11 cellular contexts compared by ENCODE assay signal in the genomic region with DNA sequence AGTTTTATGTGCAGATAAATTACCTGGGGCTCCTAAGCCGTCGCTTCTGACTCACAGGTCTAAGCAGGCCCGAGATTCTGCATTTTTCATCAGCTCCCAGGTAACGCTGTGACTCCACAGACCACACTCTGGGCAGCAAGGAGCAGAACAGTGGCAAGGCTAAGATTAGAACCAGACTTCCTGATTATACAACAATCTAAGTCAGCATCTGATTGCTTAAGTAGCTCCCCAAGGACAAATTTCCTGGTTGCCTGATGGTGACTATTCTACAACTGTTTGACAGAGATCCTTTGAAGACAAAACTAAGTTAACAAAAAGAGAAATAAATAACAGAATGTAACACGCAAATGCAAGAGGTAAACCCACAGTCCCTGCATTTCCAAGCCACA.
A peak's percentile ranks its signal among the peaks of the same experiment; 100 is the strongest.
DNase-seq lines count a peak whose midpoint lies in the region; ATAC-seq, FAIRE-seq and TF ChIP-seq lines count a peak whose summit lies in the region.
"Had no signal": no experiment of that assay in that cellular context is flagged by ENCODE, and none has a peak within 500 bp of the region (broad histone marks: within the 10 kb centered on the region; RNA-seq: fewer than 3 reads in every experiment).

No MANE protein-coding gene starts in this region.

- peak overlapping the region; percentile 41 to 59 for H3K4me3 Mint-ChIP-seq in effector memory CD8-positive, alpha-beta T cell
- H3K4me3 Mint-ChIP-seq: activated naive CD4-positive, alpha-beta T cell treated with anti-CD3 and anti-CD28 coated beads, Interleukin-2, amount 10 ng/mL, durations not matched to agents 7 days and 5 days had no signal

- CTCF ChIA-PET in A673 (lab: Charles Lee) = no interaction called here

- H3K9ac ChIP-seq in muscle layer of colon (ENCODE audit: low read length) = no peak overlapping the region

- H3K27me3 Mint-ChIP-seq in effector memory CD8-positive, alpha-beta T cell = no peaks in the 10 kb centered on the region
- H3K27me3 Mint-ChIP-seq: activated naive CD4-positive, alpha-beta T cell treated with anti-CD3 and anti-CD28 coated beads, Interleukin-2, amount 10 ng/mL, durations not matched to agents 7 days and 5 days had no signal

- H3K4me3 ChIP-seq in A673 (ENCODE audit: low read depth, low read length, poor library complexity, severe bottlenecking) (no peak overlapping the region), muscle layer of colon (ENCODE audit: low read depth in 1 of 2, low read length in 2 of 2) (no peak overlapping the region)
- H3K4me3 ChIP-seq: ovary had no signal

- H3K27ac ChIP-seq in A673 (ENCODE audit: low read depth, low read length, poor library complexity, severe bottlenecking) (no peak overlapping the region), muscle layer of colon (ENCODE audit: low read depth, low read length) (peak overlapping the region; percentile 46)

- POLR2A ChIA-PET in A673 (lab: Charles Lee; ENCODE audit: low non-redundant PET) = interaction anchor here (0.6 kb wide), 1 partner anchor 685 kb away, joined by 3 read pairs; no protein-coding TSS in a partner anchor

- FAIRE-seq in GM12892 (lab: Jason Lieb, UNC) = no peak

- DNase-seq in A673 (ENCODE audit: low spot score) (peak; percentile 51), M059J (ENCODE audit: low read depth) (peak; percentile 86), SHP77 (lab: John Stamatoyannopoulos, UW) (no peak), NCI-H345 (lab: John Stamatoyannopoulos, UW) (no peak), GM12892 (ENCODE audit: insufficient read length) (no peak)
- no peak for DNase-seq in effector memory CD8-positive, alpha-beta T cell
- DNase-seq in central memory CD4-positive, alpha-beta T cell = no peak
- DNase-seq: activated naive CD4-positive, alpha-beta T cell treated with anti-CD3 and anti-CD28 coated beads, Interleukin-2, amount 10 ng/mL, durations not matched to agents 7 days and 5 days; NCI-H748 treated with DMSO at 0.1 percent for 48 hours had no signal

- no peak for ATAC-seq in effector memory CD8-positive, alpha-beta T cell (replicated peaks)

- no TSS peak for BruUV-seq in A673 (replicated peaks; lab: Mats Ljungman, UMichigan)

- H3K36me3 ChIP-seq in A673 (ENCODE audit: insufficient read depth, low read length, poor library complexity, severe bottlenecking) = no peaks in the 10 kb centered on the region
- peaks cover 2% of the 10 kb centered on the region for H3K36me3 ChIP-seq in muscle layer of colon (ENCODE audit: insufficient read depth, low read length)
- H3K36me3 ChIP-seq: ovary had no signal

- no peaks in the 10 kb centered on the region for H3K27me3 ChIP-seq in A673 (replicated peaks; ENCODE audit: insufficient read depth, low read depth, low read length, poor library complexity)
- no peaks in the 10 kb centered on the region for H3K27me3 ChIP-seq in muscle layer of colon (ENCODE audit: control insufficient read depth in 1 of 2, insufficient read depth in 2 of 2, low read length in 2 of 2)
- H3K27me3 ChIP-seq: ovary had no signal

- no peak for TF ChIP-seq CTCF in A673 (conservative IDR thresholded peaks at IDR 0.05; ENCODE audit: low read depth, low read length)

- TF ChIP-seq POLR2A in GM12892 (IDR thresholded peaks at IDR 0.05; ENCODE audit: low read depth, low read length) = no peak

- H3K4me1 Mint-ChIP-seq in effector memory CD8-positive, alpha-beta T cell (ENCODE audit: low read depth in 2 of 2) = peaks cover 40 to 49% of the 10 kb centered on the region in 2 donors

- peak overlapping the region; percentile 90 to 97 for H3K27ac Mint-ChIP-seq in effector memory CD8-positive, alpha-beta T cell

- intact Hi-C loops in A673 (cut with micrococcal nuclease; ENCODE audit: unreplicated experiment) = no loop called here

- H3K4me1 ChIP-seq in A673 (ENCODE audit: insufficient read depth, low read length, poor library complexity, severe bottlenecking) (peaks cover 20% of the 10 kb centered on the region), muscle layer of colon (ENCODE audit: insufficient read depth, low read length) (peaks cover 54% of the 10 kb centered on the region)

- H3K9me3 ChIP-seq in A673 (ENCODE audit: low read depth, low read length, poor library complexity, severe bottlenecking) = no peaks in the 10 kb centered on the region
- H3K9me3 ChIP-seq in muscle layer of colon (ENCODE audit: low read length) = no peaks in the 10 kb centered on the region
- H3K9me3 ChIP-seq: ovary had no signal

- H3K36me3 Mint-ChIP-seq in effector memory CD8-positive, alpha-beta T cell (ENCODE audit: insufficient read depth) = peaks cover 7% of the 10 kb centered on the region

- no peaks in the 10 kb centered on the region for H3K9me3 Mint-ChIP-seq in effector memory CD8-positive, alpha-beta T cell
- H3K9me3 Mint-ChIP-seq: activated naive CD4-positive, alpha-beta T cell treated with anti-CD3 and anti-CD28 coated beads, Interleukin-2, amount 10 ng/mL, durations not matched to agents 7 days and 5 days had no signal

Comparison
In these comparisons a context has a peak if more than half of its experiments do, and no peak if none do; other contexts are left out.
1. DNase-seq: peak in A673 (single experiment) and M059J (single experiment); none in effector memory CD8-positive, alpha-beta T cell (0 of 3), central memory CD4-positive, alpha-beta T cell (single experiment), SHP77 (0 of 2), NCI-H345 (single experiment) and GM12892 (single experiment).